30 cellular contexts compared by ENCODE assay signal in the genomic region with DNA sequence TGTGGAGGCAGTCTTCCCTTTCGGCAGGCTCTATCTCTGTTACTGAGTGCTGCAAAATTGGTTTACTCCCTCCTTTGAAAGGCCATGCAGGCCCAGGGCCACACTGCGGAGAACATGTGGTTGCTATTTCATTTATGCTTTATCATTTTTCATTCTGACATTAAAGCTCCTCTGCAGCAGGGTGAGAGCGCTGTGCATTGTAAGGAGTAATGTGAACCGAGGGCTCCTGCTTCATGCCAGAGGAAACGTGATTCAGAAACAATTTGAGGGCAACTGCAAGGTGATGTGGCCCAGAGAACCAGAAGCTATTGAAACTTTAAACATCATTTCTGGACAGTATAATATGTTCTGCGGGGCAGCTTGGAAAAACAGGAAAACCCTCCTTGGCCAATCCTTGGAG.
"Had no signal": no experiment of that assay in that cellular context is flagged by ENCODE, and none has a peak within 500 bp of the region (broad histone marks: within the 10 kb centered on the region; RNA-seq: fewer than 3 reads in every experiment).

No MANE protein-coding gene starts in this region.

- H3K4me3 ChIP-seq: ascending aorta, cardiac muscle cell, K562, SK-N-MC had no signal

- H3K27me3 Mint-ChIP-seq: activated naive CD8-positive, alpha-beta T cell treated with anti-CD3 and anti-CD28 coated beads, Interleukin-2, amount 50 U/mL, for 24 hours; activated T-cell treated with anti-CD3 and anti-CD28 coated beads, Interleukin-2, amount 50 U/mL, for 24 hours had no signal

- H3K4me1 Mint-ChIP-seq: activated naive CD8-positive, alpha-beta T cell treated with anti-CD3 and anti-CD28 coated beads, Interleukin-2, amount 50 U/mL, for 24 hours had no signal

- H3K27me3 ChIP-seq: ascending aorta, brain microvascular endothelial cell, cardiac muscle cell had no signal

- ATAC-seq: activated CD8-positive, alpha-beta T cell treated with anti-CD3 and anti-CD28 coated beads, Interleukin-2, amount 10 ng/mL, durations not matched to agents 7 days and 5 days; activated naive CD4-positive, alpha-beta T cell treated with anti-CD3 and anti-CD28 coated beads, Interleukin-2, amount 50 U/mL, for 72 hours; activated naive CD8-positive, alpha-beta T cell treated with anti-CD3 and anti-CD28 coated beads, Interleukin-2, amount 50 U/mL, for 24 hours; K562; Panc1; Right ventricle myocardium inferior; WTC11 had no signal

- H3K27ac Mint-ChIP-seq: activated CD8-positive, alpha-beta T cell treated with anti-CD3 and anti-CD28 coated beads, Interleukin-2, amount 10 ng/mL, durations not matched to agents 7 days and 5 days; activated naive CD4-positive, alpha-beta T cell treated with anti-CD3 and anti-CD28 coated beads, Interleukin-2, amount 50 U/mL, for 72 hours; activated naive CD8-positive, alpha-beta T cell treated with anti-CD3 and anti-CD28 coated beads, Interleukin-2, amount 50 U/mL, for 24 hours; activated T-cell treated with anti-CD3 and anti-CD28 coated beads, Interleukin-2, amount 50 U/mL, for 24 hours; activated T-helper 1 cell treated with anti-CD3 and anti-CD28 coated beads, Interleukin-12 subunit alpha, Interleukin-12 subunit beta, Interleukin-2, Interleukin-4 antibody, amounts not matched to agents 30 ng/mL and 10 ng/mL and 1 ng/mL, durations not matched to agents 14 hours and 24 hours and 36 hours; T-helper 1 cell treated with Interleukin-12 subunit alpha and Interleukin-12 subunit beta and Interleukin-4 antibody, amounts not matched to agents 30 μg/mL and 1 μg/mL, for 36 hours; WTC11 had no signal

- H3K36me3 ChIP-seq: ascending aorta, brain microvascular endothelial cell, cardiac muscle cell had no signal

- DNase-seq: activated CD4-positive, alpha-beta T cell treated with anti-CD3 and anti-CD28 coated beads for 48 hours; activated CD4-positive, alpha-beta T cell treated with anti-CD3 and anti-CD28 coated beads, Interleukin-2, amount 50 U/mL, for 4 hours; activated CD4-positive, CD25-positive, alpha-beta regulatory T cell treated with anti-CD3 and anti-CD28 coated beads, Interleukin-2, amount 50 U/mL, for 72 hours; activated CD8-positive, alpha-beta T cell treated with anti-CD3 and anti-CD28 coated beads, Interleukin-2, amount 10 ng/mL, durations not matched to agents 7 days and 5 days; activated effector memory CD4-positive, alpha-beta T cell treated with Interleukin-2 at 50 U/mL for 16 hours; activated naive CD4-positive, alpha-beta T cell; activated naive CD8-positive, alpha-beta T cell treated with anti-CD3 and anti-CD28 coated beads, Interleukin-2, amount 50 U/mL, for 24 hours; activated T-cell treated with anti-CD3 and anti-CD28 coated beads, Interleukin-2, amount 50 U/mL, for 24 hours; amniotic stem cell; brain microvascular endothelial cell; Karpas-422; MM.1S; NCI-H1105; NCI-H1436; NCI-H1694 treated with DMSO at 0.1 percent for 48 hours; NCI-H2029 treated with DMSO at 0.1 percent for 48 hours; NCI-H69; NK-92 treated with Interleukin-12 subunit alpha and Interleukin-12 subunit beta, amount 100 ng/mL, for 24 hours; OCI-M1; RPMI8226 had no signal

- H3K4me3 Mint-ChIP-seq: activated CD8-positive, alpha-beta T cell treated with anti-CD3 and anti-CD28 coated beads, Interleukin-2, amount 10 ng/mL, durations not matched to agents 7 days and 5 days; activated naive CD8-positive, alpha-beta T cell treated with anti-CD3 and anti-CD28 coated beads, Interleukin-2, amount 50 U/mL, for 24 hours; activated T-cell treated with anti-CD3 and anti-CD28 coated beads, Interleukin-2, amount 50 U/mL, for 24 hours; activated T-helper 1 cell treated with anti-CD3 and anti-CD28 coated beads, Interleukin-12 subunit alpha, Interleukin-12 subunit beta, Interleukin-2, Interleukin-4 antibody, amounts not matched to agents 30 ng/mL and 10 ng/mL and 1 ng/mL, durations not matched to agents 14 hours and 24 hours and 36 hours; T-helper 1 cell treated with Interleukin-12 subunit alpha and Interleukin-12 subunit beta and Interleukin-4 antibody, amounts not matched to agents 30 μg/mL and 1 μg/mL, for 36 hours; WTC11 had no signal

- FAIRE-seq: K562 had no signal

- H3K9me3 Mint-ChIP-seq: activated T-helper 1 cell treated with anti-CD3 and anti-CD28 coated beads, Interleukin-12 subunit alpha, Interleukin-12 subunit beta, Interleukin-2, Interleukin-4 antibody, amounts not matched to agents 30 ng/mL and 10 ng/mL and 1 ng/mL, durations not matched to agents 14 hours and 24 hours and 36 hours; T-helper 1 cell treated with Interleukin-12 subunit alpha and Interleukin-12 subunit beta and Interleukin-4 antibody, amounts not matched to agents 30 μg/mL and 1 μg/mL, for 36 hours had no signal

- H3K9me3 ChIP-seq: ascending aorta had no signal

- H3K27ac ChIP-seq: ascending aorta, brain microvascular endothelial cell, cardiac muscle cell, SK-N-MC had no signal
